ENCODE assay signal across 24 cellular contexts in the genomic region with DNA sequence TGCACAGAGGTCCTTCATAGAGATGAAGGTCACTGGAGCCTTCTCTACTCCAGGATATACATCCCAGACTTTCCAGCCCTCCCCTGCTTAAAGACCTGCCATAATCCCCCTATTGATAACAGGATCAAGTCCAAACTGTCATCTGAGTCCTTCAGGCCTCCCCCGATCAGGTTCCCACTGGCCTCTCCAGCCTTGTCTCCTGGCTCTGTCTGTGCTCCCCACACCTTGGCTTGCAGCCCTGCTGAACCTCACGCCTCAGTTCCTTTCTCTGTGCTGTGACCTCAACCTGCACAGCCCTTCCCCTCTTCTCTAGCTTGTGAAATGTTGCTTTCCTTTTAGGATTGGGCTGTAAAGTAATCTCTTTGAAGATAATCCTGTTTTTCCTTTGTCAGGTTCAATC. TPM values are rescaled to one million over a fixed set of nuclear protein-coding genes. Genes with fewer than 3 reads are reported as not detected.
DNase-seq lines count a peak whose midpoint lies in the region; ATAC-seq and TF ChIP-seq lines count a peak whose summit lies in the region.
"Had no signal": no experiment of that assay in that cellular context is flagged by ENCODE, and none has a peak within 500 bp of the region (broad histone marks: within the 10 kb centered on the region; RNA-seq: fewer than 3 reads in every experiment).

No MANE protein-coding gene starts in this region.

- H3T11ph ChIP-seq in H9 (ENCODE audit: low read length): no peak overlapping the region

- H3K9me3 Mint-ChIP-seq in activated CD4-positive, alpha-beta T cell treated with anti-CD3 and anti-CD28 coated beads for 36 hours (ENCODE audit: low read depth): peaks cover 7% of the 10 kb centered on the region
- H3K9me3 Mint-ChIP-seq in activated T-helper 1 cell treated with anti-CD3 and anti-CD28 coated beads, Interleukin-12 subunit alpha, Interleukin-12 subunit beta, Interleukin-2, Interleukin-4 antibody, amounts not matched to agents 30 ng/mL and 10 ng/mL and 1 ng/mL, durations not matched to agents 14 hours and 24 hours and 36 hours: peaks cover 10% of the 10 kb centered on the region
- peaks cover 8 to 14% of the 10 kb centered on the region in 2 experiments for H3K9me3 Mint-ChIP-seq in H9

- H2AK9ac ChIP-seq in IMR-90 (replicated peaks; ENCODE audit: low read depth, low read length, poor library complexity): peak overlapping the region; percentile 72

- POLR2A ChIA-PET in activated CD4-positive, alpha-beta T cell treated with anti-CD3 and anti-CD28 coated beads for 36 hours (lab: Charles Lee): no interaction called here
- POLR2A ChIA-PET in IMR-90 (lab: Charles Lee; ENCODE audit: unreplicated experiment): no interaction called here

- no peak overlapping the region for H4K8ac ChIP-seq in IMR-90 (ENCODE audit: low read depth in 2 of 2, low read length in 2 of 2)
- H4K8ac ChIP-seq in H9 (replicated peaks; ENCODE audit: insufficient read length, low read depth, low read length): no peak overlapping the region

- H3K27ac Mint-ChIP-seq in activated CD4-positive, alpha-beta T cell treated with anti-CD3 and anti-CD28 coated beads for 36 hours: peak overlapping the region; percentile 56
- peak overlapping the region; percentile 92 for H3K27ac Mint-ChIP-seq in activated T-helper 1 cell treated with anti-CD3 and anti-CD28 coated beads, Interleukin-12 subunit alpha, Interleukin-12 subunit beta, Interleukin-2, Interleukin-4 antibody, amounts not matched to agents 30 ng/mL and 10 ng/mL and 1 ng/mL, durations not matched to agents 14 hours and 24 hours and 36 hours
- no peak overlapping the region for H3K27ac Mint-ChIP-seq in H9
- H3K27ac Mint-ChIP-seq: GM23338 had no signal

- DNase-seq in activated CD4-positive, alpha-beta T cell treated with anti-CD3 and anti-CD28 coated beads for 36 hours: no peak
- no peak for DNase-seq in activated CD4-positive, alpha-beta T cell treated with anti-CD3 and anti-CD28 coated beads, Interleukin-2, amount 50 U/mL, for 1 hour
- DNase-seq in IMR-90 (no peak), posterior vena cava (ENCODE audit: low spot score) (peak; percentile 15), retina (no peak), H9 (no peak)
- DNase-seq in activated T-helper 1 cell treated with anti-CD3 and anti-CD28 coated beads, Interleukin-12 subunit alpha, Interleukin-12 subunit beta, Interleukin-2, Interleukin-4 antibody, amounts not matched to agents 30 ng/mL and 10 ng/mL and 1 ng/mL, durations not matched to agents 14 hours and 24 hours and 36 hours (ENCODE audit: low spot score): no peak
- DNase-seq: activated T-cell treated with anti-CD3 and anti-CD28 coated beads, Interleukin-2, amount 50 U/mL, for 4 hours; BE2C; brain microvascular endothelial cell; hypothalamus; left ventricle myocardium superior; midbrain; NCI-H1436 treated with DMSO at 0.1 percent for 48 hours; NCI-H2171; NCI-H526 treated with DMSO at 0.1 percent for 48 hours had no signal

- peaks cover 17% of the 10 kb centered on the region for H3K36me3 Mint-ChIP-seq in activated CD4-positive, alpha-beta T cell treated with anti-CD3 and anti-CD28 coated beads for 36 hours (ENCODE audit: low read depth)
- peaks cover 40% of the 10 kb centered on the region for H3K36me3 Mint-ChIP-seq in activated T-helper 1 cell treated with anti-CD3 and anti-CD28 coated beads, Interleukin-12 subunit alpha, Interleukin-12 subunit beta, Interleukin-2, Interleukin-4 antibody, amounts not matched to agents 30 ng/mL and 10 ng/mL and 1 ng/mL, durations not matched to agents 14 hours and 24 hours and 36 hours (ENCODE audit: low read depth)
- peaks cover 8 to 16% (median 12%) of the 10 kb centered on the region in 3 experiments for H3K36me3 Mint-ChIP-seq in H9 (ENCODE audit: insufficient read depth in 1 of 3, low read depth in 3 of 3)

- no peak overlapping the region for H3K56ac ChIP-seq in IMR-90 (ENCODE audit: extremely low read depth, insufficient read depth, low read length)
- H3K56ac ChIP-seq in H9 (ENCODE audit: insufficient read length, low read depth, low read length): no peak overlapping the region

- no peak overlapping the region for H3K4me3 ChIP-seq in IMR-90 (ENCODE audit: insufficient read depth, low read depth, low read length)
- H3K4me3 ChIP-seq: esophagus muscularis mucosa, GM23338 had no signal

- H4K20me1 ChIP-seq in IMR-90 (ENCODE audit: insufficient read depth, low read length) (no peaks in the 10 kb centered on the region), H9 (ENCODE audit: control insufficient read depth, insufficient read depth, insufficient read length) (no peaks in the 10 kb centered on the region)

- H4K5ac ChIP-seq in IMR-90 (ENCODE audit: low read depth, low read length) (no peak overlapping the region), H9 (ENCODE audit: insufficient read length, low read depth, low read length) (no peak overlapping the region)

- H2AK5ac ChIP-seq in IMR-90 (ENCODE audit: low read depth, low read length) (no peak overlapping the region), H9 (ENCODE audit: insufficient read length, low read length) (no peak overlapping the region)

- peaks cover 84% of the 10 kb centered on the region for H3K4me1 Mint-ChIP-seq in activated CD4-positive, alpha-beta T cell treated with anti-CD3 and anti-CD28 coated beads for 36 hours
- H3K4me1 Mint-ChIP-seq in activated T-helper 1 cell treated with anti-CD3 and anti-CD28 coated beads, Interleukin-12 subunit alpha, Interleukin-12 subunit beta, Interleukin-2, Interleukin-4 antibody, amounts not matched to agents 30 ng/mL and 10 ng/mL and 1 ng/mL, durations not matched to agents 14 hours and 24 hours and 36 hours (ENCODE audit: low read depth): peaks cover 87% of the 10 kb centered on the region
- H3K4me1 Mint-ChIP-seq in H9: peaks cover 27 to 33% of the 10 kb centered on the region in 2 experiments

- H3K4me1 ChIP-seq in IMR-90 (ENCODE audit: control insufficient read depth, insufficient read depth, low read length): no peaks in the 10 kb centered on the region
- H3K4me1 ChIP-seq in H9 (ENCODE audit: insufficient read depth, low read length): no peaks in the 10 kb centered on the region
- H3K4me1 ChIP-seq: BE2C had no signal

- no peaks in the 10 kb centered on the region for H3K27me3 Mint-ChIP-seq in activated CD4-positive, alpha-beta T cell treated with anti-CD3 and anti-CD28 coated beads for 36 hours
- H3K27me3 Mint-ChIP-seq in activated T-helper 1 cell treated with anti-CD3 and anti-CD28 coated beads, Interleukin-12 subunit alpha, Interleukin-12 subunit beta, Interleukin-2, Interleukin-4 antibody, amounts not matched to agents 30 ng/mL and 10 ng/mL and 1 ng/mL, durations not matched to agents 14 hours and 24 hours and 36 hours (ENCODE audit: insufficient read depth): peaks cover 2% of the 10 kb centered on the region
- H3K27me3 Mint-ChIP-seq in H9 (ENCODE audit: low read depth): peaks cover 27% of the 10 kb centered on the region

- dilution Hi-C loops in IMR-90 (cut with HindIII; ENCODE audit: low sequenced_read_pairs, unreplicated experiment): no loop called here

- H2AFZ ChIP-seq in IMR-90 (replicated peaks; ENCODE audit: low read length, poor library complexity) (no peak overlapping the region), H9 (ENCODE audit: low read length) (no peak overlapping the region)
- H2AFZ ChIP-seq: GM23338, parathyroid adenoma had no signal

- H3K9me3 ChIP-seq in IMR-90 (ENCODE audit: control insufficient read depth, insufficient read depth, low read length) (peaks cover 6% of the 10 kb centered on the region; the same call in 1 of the 2 replicates), H9 (ENCODE audit: control insufficient read depth, low read depth, low read length) (peaks cover 2% of the 10 kb centered on the region)
- H3K9me3 ChIP-seq: BE2C had no signal

- H2BK5ac ChIP-seq in IMR-90 (ENCODE audit: low read depth, low read length, poor library complexity, severe bottlenecking): no peak overlapping the region
- H2BK5ac ChIP-seq in H9 (ENCODE audit: insufficient read length, low read length): no peak overlapping the region

- no peak overlapping the region for H2BK15ac ChIP-seq in IMR-90 (ENCODE audit: low read depth, low read length)
- no peak overlapping the region for H2BK15ac ChIP-seq in H9 (ENCODE audit: low read depth, low read length)

- TF ChIP-seq CTCF in IMR-90 (conservative IDR thresholded peaks at IDR 0.05; ENCODE audit: low read depth, low read length): no peak
- no peak for TF ChIP-seq CTCF in H9 (conservative IDR thresholded peaks at IDR 0.05)

- no peak overlapping the region for H3K4me3 Mint-ChIP-seq in activated CD4-positive, alpha-beta T cell treated with anti-CD3 and anti-CD28 coated beads for 36 hours
- peak overlapping the region; percentile 58 for H3K4me3 Mint-ChIP-seq in activated T-helper 1 cell treated with anti-CD3 and anti-CD28 coated beads, Interleukin-12 subunit alpha, Interleukin-12 subunit beta, Interleukin-2, Interleukin-4 antibody, amounts not matched to agents 30 ng/mL and 10 ng/mL and 1 ng/mL, durations not matched to agents 14 hours and 24 hours and 36 hours
- H3K4me3 Mint-ChIP-seq in H9: no peak overlapping the region
- H3K4me3 Mint-ChIP-seq: activated T-cell treated with anti-CD3 and anti-CD28 coated beads, Interleukin-2, amount 50 U/mL, for 4 hours; GM23338; nephron had no signal

- H3K23me2 ChIP-seq in H9 (ENCODE audit: insufficient read length, low read depth, low read length, poor library complexity, severe bottlenecking): peaks cover 6% of the 10 kb centered on the region

- in situ Hi-C loops in IMR-90 (cut with MboI; ENCODE audit: low sequenced_read_pairs): no loop called here

- TF ChIP-seq POLR2A in IMR-90 (IDR thresholded peaks at IDR 0.05; ENCODE audit: low read depth, low read length): no peak

- H2BK20ac ChIP-seq in IMR-90 (ENCODE audit: low read depth, low read length) (no peak overlapping the region), H9 (ENCODE audit: low read depth, low read length, poor library complexity, severe bottlenecking) (no peak overlapping the region)

- intact Hi-C loops in activated CD4-positive, alpha-beta T cell treated with anti-CD3 and anti-CD28 coated beads for 36 hours (cut with DNase I, micrococcal nuclease): no loop called here
- intact Hi-C loops in IMR-90 (cut with micrococcal nuclease): no loop called here
- intact Hi-C loops in activated T-helper 1 cell treated with anti-CD3 and anti-CD28 coated beads, Interleukin-12 subunit alpha, Interleukin-12 subunit beta, Interleukin-2, Interleukin-4 antibody, amounts not matched to agents 30 ng/mL and 10 ng/mL and 1 ng/mL, durations not matched to agents 14 hours and 24 hours and 36 hours (cut with micrococcal nuclease): no loop called here
- intact Hi-C loops in posterior vena cava (cut with DNase I): no loop called here

- H3K9me1 ChIP-seq in IMR-90 (ENCODE audit: insufficient read depth, low read length): no peaks in the 10 kb centered on the region

- no peaks in the 10 kb centered on the region for H3K36me3 ChIP-seq in IMR-90 (ENCODE audit: control insufficient read depth, insufficient read depth, low read length)
- H3K36me3 ChIP-seq: BE2C, brain microvascular endothelial cell, esophagus muscularis mucosa had no signal

- peaks cover 7% of the 10 kb centered on the region; the same call in 1 of the 2 replicates for H3K27me3 ChIP-seq in IMR-90 (ENCODE audit: control insufficient read depth, insufficient read depth, low read length)
- H3K27me3 ChIP-seq in H9 (ENCODE audit: insufficient read depth, low read length): no peaks in the 10 kb centered on the region
- H3K27me3 ChIP-seq: brain microvascular endothelial cell had no signal

- H3K18ac ChIP-seq in IMR-90 (ENCODE audit: low read depth, low read length): no peak overlapping the region
- no peak overlapping the region for H3K18ac ChIP-seq in H9 (ENCODE audit: insufficient read length, low read depth, low read length)

- no CpG with 5 or more reads among the region's 2 CpGs for WGBS in IMR-90 (ENCODE audit: extremely low coverage in 2 of 2, insufficient read length in 1 of 2), 2 experiments
- WGBS in H9 (ENCODE audit: extremely low coverage, insufficient read length, low lambda C conversion rate): no CpG with 5 or more reads among the region's 2 CpGs

- CTCF ChIA-PET in activated CD4-positive, alpha-beta T cell treated with anti-CD3 and anti-CD28 coated beads for 36 hours (lab: Charles Lee): interaction anchor here (0.6 to 1.2 kb wide), 2 partner anchors 126 to 980 kb away, joined by 4 read pairs; no protein-coding TSS in a partner anchor
- CTCF ChIA-PET in IMR-90 (lab: Yijun Ruan, JAX): no interaction called here

- H3K4ac ChIP-seq in IMR-90 (ENCODE audit: low read depth, low read length) (no peak overlapping the region), H9 (ENCODE audit: low read depth, low read length) (no peak overlapping the region)

- H3K79me1 ChIP-seq in IMR-90 (ENCODE audit: low read depth in 1 of 2, low read length in 2 of 2) (no peaks in the 10 kb centered on the region), H9 (ENCODE audit: insufficient read depth, low read depth, low read length, poor library complexity, severe bottlenecking) (no peaks in the 10 kb centered on the region)

- no peaks in the 10 kb centered on the region for H3K79me2 ChIP-seq in H9 (ENCODE audit: insufficient read depth, low read length)
- H3K79me2 ChIP-seq: parathyroid adenoma had no signal

- no peak overlapping the region for H2BK12ac ChIP-seq in H9 (ENCODE audit: insufficient read length, low read depth, low read length)

- H3K9ac ChIP-seq in IMR-90 (ENCODE audit: low read depth, low read length) (no peak overlapping the region), H9 (ENCODE audit: extremely low read depth, insufficient read length, low read length) (no peak overlapping the region)
- H3K9ac ChIP-seq: parathyroid adenoma had no signal

- no peak for TF ChIP-seq RAD21 in IMR-90 (IDR thresholded peaks at IDR 0.05; ENCODE audit: low read length)

- no peak overlapping the region for H3K27ac ChIP-seq in IMR-90 (ENCODE audit: insufficient read depth, low read length)
- H3K27ac ChIP-seq in H9 (ENCODE audit: insufficient read length, low read depth, low read length): no peak overlapping the region
- H3K27ac ChIP-seq: brain microvascular endothelial cell, esophagus muscularis mucosa, parathyroid adenoma, VCaP had no signal

- H4K91ac ChIP-seq in IMR-90 (ENCODE audit: insufficient read depth, low read depth, low read length) (no peak overlapping the region), H9 (ENCODE audit: insufficient read length, low read depth, low read length) (no peak overlapping the region)

- H3K23ac ChIP-seq in IMR-90 (ENCODE audit: low read depth, low read length) (no peak overlapping the region), H9 (ENCODE audit: insufficient read length, low read depth, low read length) (no peak overlapping the region)

- H3K14ac ChIP-seq in IMR-90 (replicated peaks; ENCODE audit: low read depth, low read length): no peak overlapping the region
- no peak overlapping the region for H3K14ac ChIP-seq in H9 (ENCODE audit: insufficient read depth, low read length)

- no TSS peak for BruUV-seq in IMR-90 (replicated peaks; lab: Mats Ljungman, UMichigan)

- H2BK120ac ChIP-seq in IMR-90 (ENCODE audit: low read depth, low read length): no peak overlapping the region
- no peak overlapping the region for H2BK120ac ChIP-seq in H9 (ENCODE audit: low read depth, low read length, poor library complexity, severe bottlenecking)

- H3K4me2 ChIP-seq in IMR-90 (ENCODE audit: low read depth, low read length): no peak overlapping the region
- no peak overlapping the region for H3K4me2 ChIP-seq in H9 (ENCODE audit: insufficient read depth, insufficient read length, low read length)
- H3K4me2 ChIP-seq: GM23338 had no signal

- no peak for ATAC-seq in activated CD4-positive, alpha-beta T cell treated with anti-CD3 and anti-CD28 coated beads for 36 hours
- ATAC-seq in IMR-90 (ENCODE audit: low read depth): no peak
- ATAC-seq in HG03521 (IDR thresholded peaks at IDR 0.05; ENCODE audit: unreplicated experiment): no peak
- ATAC-seq: activated T-cell treated with anti-CD3 and anti-CD28 coated beads, Interleukin-2, amount 50 U/mL, for 4 hours; GM23338; left ventricle myocardium superior had no signal

RNA-seq across cellular contexts. Expression of a gene that starts 2.5 kb away (rescaled TPM):
- 10 to 100 TPM; 12.3 to 16.9 TPM for total RNA-seq in activated CD4-positive, alpha-beta T cell treated with anti-CD3 and anti-CD28 coated beads for 36 hours
- total RNA-seq in IMR-90 (2012; rRNA removed) (not detected in 2 replicates), posterior vena cava (1 to 10 TPM; 6.9 to 8.2 TPM), H9 (2021) (3.3 and 3.6 TPM in 2 replicates)
- polyA plus RNA-seq in IMR-90 (2012; rRNA removed): not detected in 2 replicates
- polyA plus RNA-seq in IMR-90 (2012; cell fraction: cytosol; rRNA removed): not detected in 2 replicates
- not detected in 2 replicates for polyA plus RNA-seq in IMR-90 (2012; cell fraction: nucleus; rRNA removed; ENCODE audit: low replicate concordance)
- 94.7 and 96.9 TPM in 2 replicates for total RNA-seq in activated T-helper 1 cell treated with anti-CD3 and anti-CD28 coated beads, Interleukin-12 subunit alpha, Interleukin-12 subunit beta, Interleukin-2, Interleukin-4 antibody, amounts not matched to agents 30 ng/mL and 10 ng/mL and 1 ng/mL, durations not matched to agents 14 hours and 24 hours and 36 hours
- total RNA-seq: A673, G401 had no signal

Comparison
In these comparisons a context has a peak if more than half of its experiments do, and no peak if none do; other contexts are left out.
1. H3K27ac Mint-ChIP-seq: peak in activated CD4-positive, alpha-beta T cell treated with anti-CD3 and anti-CD28 coated beads for 36 hours (single experiment) and activated T-helper 1 cell treated with anti-CD3 and anti-CD28 coated beads, Interleukin-12 subunit alpha, Interleukin-12 subunit beta, Interleukin-2, Interleukin-4 antibody, amounts not matched to agents 30 ng/mL and 10 ng/mL and 1 ng/mL, durations not matched to agents 14 hours and 24 hours and 36 hours (single experiment); none in H9 (0 of 3).